ENCODE assay signal across 8 cellular contexts in the genomic region with DNA sequence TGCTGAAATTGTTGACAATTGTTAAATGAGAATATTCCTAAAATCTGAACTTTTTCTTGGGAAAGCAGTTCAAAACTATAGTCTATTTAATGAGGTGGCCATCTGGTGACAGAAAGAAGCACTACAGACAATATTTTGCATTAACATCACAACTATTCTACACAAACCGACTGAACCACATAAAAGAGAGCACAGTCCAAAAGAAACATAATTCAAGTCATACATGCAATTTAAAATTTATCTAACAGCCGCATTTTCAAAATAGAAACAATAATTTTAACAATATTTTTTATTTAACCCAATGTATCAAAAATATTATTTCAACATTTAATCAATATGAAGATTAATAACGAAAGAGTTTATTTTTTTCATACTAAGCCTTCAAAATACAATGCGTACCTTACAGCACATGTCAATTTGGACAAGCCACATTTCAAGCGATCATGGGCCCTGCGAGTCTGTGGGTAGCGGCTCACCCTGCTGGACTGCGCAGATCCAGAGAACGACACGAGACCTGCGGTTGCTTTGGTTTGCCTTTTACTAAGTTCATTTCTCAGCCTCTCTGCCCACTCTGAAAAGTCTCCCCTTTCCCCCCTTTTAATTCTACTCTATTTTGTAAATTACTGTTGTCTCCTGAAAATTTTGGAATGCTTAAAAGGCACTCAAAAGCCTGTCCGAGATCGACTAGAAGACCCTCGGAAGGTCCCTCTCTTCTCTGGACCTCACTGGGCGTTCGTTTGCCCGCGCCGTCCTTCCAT. TPM values are rescaled to one million over a fixed set of nuclear protein-coding genes. Genes with fewer than 3 reads are reported as not detected.
DNase-seq lines count a peak whose midpoint lies in the region; ATAC-seq, FAIRE-seq and TF ChIP-seq lines count a peak whose summit lies in the region.

No MANE protein-coding gene starts in this region.

- CTCF ChIA-PET in IMR-90 (lab: Yijun Ruan, JAX): interaction anchor here (0.7 to 1.5 kb wide), 2 partner anchors 20 to 23 kb away, joined by 3 read pairs; no protein-coding TSS in a partner anchor

- TF ChIP-seq POLR2A in GM12891 (IDR thresholded peaks at IDR 0.05; ENCODE audit: low read depth, low read length) (no peak), IMR-90 (IDR thresholded peaks at IDR 0.05; ENCODE audit: low read depth, low read length) (no peak)

- no peak overlapping the region for H2BK5ac ChIP-seq in IMR-90 (ENCODE audit: low read depth, low read length, poor library complexity, severe bottlenecking)

- H3K27me3 ChIP-seq in IMR-90 (ENCODE audit: control insufficient read depth, insufficient read depth, low read length) (peaks cover 21% of the 10 kb centered on the region), duodenal mucosa (ENCODE audit: control insufficient read depth in 1 of 2, insufficient read depth in 2 of 2, low read length in 2 of 2) (peaks cover 9 to 18% of the 10 kb centered on the region in 2 donors), lung (ENCODE audit: control insufficient read depth, insufficient read depth) (no peaks in the 10 kb centered on the region), thymus (ENCODE audit: control insufficient read depth, insufficient read depth) (no peaks in the 10 kb centered on the region)

- H4K20me1 ChIP-seq in IMR-90 (ENCODE audit: insufficient read depth, low read length): no peaks in the 10 kb centered on the region

- no peaks in the 10 kb centered on the region for H3K79me1 ChIP-seq in IMR-90 (ENCODE audit: low read depth in 1 of 2, low read length in 2 of 2)

- H3K4me2 ChIP-seq in IMR-90 (ENCODE audit: low read depth, low read length): peak overlapping the region; percentile 94

- in situ Hi-C loops in IMR-90 (cut with MboI; ENCODE audit: low sequenced_read_pairs) (no loop called here), SK-MEL-5 (cut with HindIII; ENCODE audit: low pct_unique_long_range_greater_than_20kb, low sequenced_read_pairs) (no loop called here)

- H4K8ac ChIP-seq in IMR-90 (ENCODE audit: low read depth in 2 of 2, low read length in 2 of 2): no peak overlapping the region

- H3K4me3 ChIP-seq in IMR-90 (ENCODE audit: insufficient read depth, low read depth, low read length): peak overlapping the region; percentile 24; the same call in 1 of the 2 replicates
- peak overlapping the region; percentile 45 to 61 for H3K4me3 ChIP-seq in duodenal mucosa (ENCODE audit: low read depth in 1 of 2, low read length in 2 of 2)
- no peak overlapping the region for H3K4me3 ChIP-seq in lung
- H3K4me3 ChIP-seq in thymus (ENCODE audit: low read length): peak overlapping the region; percentile 60

- POLR2A ChIA-PET in IMR-90 (lab: Charles Lee; ENCODE audit: unreplicated experiment): interaction anchor here (0.6 kb wide), 1 partner anchor 309 kb away, joined by 3 read pairs; no protein-coding TSS in a partner anchor

- dilution Hi-C loops in IMR-90 (cut with HindIII; ENCODE audit: low sequenced_read_pairs, unreplicated experiment): no loop called here

- BruUV-seq in IMR-90 (replicated peaks; lab: Mats Ljungman, UMichigan): no TSS peak

- no peak overlapping the region for H3K14ac ChIP-seq in IMR-90 (replicated peaks; ENCODE audit: low read depth, low read length)

- DNase-seq in AG09319 (ENCODE audit: extremely low read depth, low read depth) (peak; percentile 3), GM12891 (ENCODE audit: insufficient read length, low spot score) (no peak), IMR-90 (peak; percentile 18), SK-MEL-5 (ENCODE audit: low read depth, low spot score) (peak; percentile 48), lung (ENCODE audit: low spot score) (no peak), NCI-H187 treated with DMSO at 0.1 percent for 48 hours (lab: John Stamatoyannopoulos, UW) (no peak)

- no peak overlapping the region for H2BK15ac ChIP-seq in IMR-90 (ENCODE audit: low read depth, low read length)

- H3K56ac ChIP-seq in IMR-90 (ENCODE audit: extremely low read depth, insufficient read depth, low read length): no peak overlapping the region

- peak; percentile 41 for FAIRE-seq in GM12891 (lab: Jason Lieb, UNC)

- WGBS in IMR-90 (ENCODE audit: extremely low coverage in 2 of 2, insufficient read length in 1 of 2), 2 experiments: 3% methylated on average over 6 of the region's 19 CpGs; no CpG with 5 or more reads in 1 of the 2 experiments
- 1 to 3% methylated on average over 19 of the region's 19 CpGs for WGBS in lung, 2 donors
- WGBS in thymus: under 1% methylated on average over 19 of the region's 19 CpGs

- H3K9me1 ChIP-seq in IMR-90 (ENCODE audit: insufficient read depth, low read length): no peaks in the 10 kb centered on the region

- H3K27ac ChIP-seq in IMR-90 (ENCODE audit: insufficient read depth, low read length) (no peak overlapping the region), duodenal mucosa (ENCODE audit: low read depth, low read length) (no peak overlapping the region), lung (ENCODE audit: low read depth in 1 of 2, low read length in 1 of 2) (no peak overlapping the region), thymus (ENCODE audit: low read depth) (no peak overlapping the region)

- peak; percentile 85 for ATAC-seq in IMR-90 (ENCODE audit: low read depth)
- ATAC-seq in lung (ENCODE audit: insufficient read depth, low FRiP score): peak; percentile 46

- H2BK120ac ChIP-seq in IMR-90 (ENCODE audit: low read depth, low read length): no peak overlapping the region

- no peaks in the 10 kb centered on the region for H3K9me3 ChIP-seq in IMR-90 (ENCODE audit: control insufficient read depth, insufficient read depth, low read length)
- H3K9me3 ChIP-seq in duodenal mucosa (ENCODE audit: control insufficient read depth in 1 of 2, low read length in 2 of 2): no peaks in the 10 kb centered on the region
- peaks cover 0 to 3% of the 10 kb centered on the region in 2 donors for H3K9me3 ChIP-seq in lung (ENCODE audit: control insufficient read depth in 2 of 2, insufficient read depth in 1 of 2, low read length in 1 of 2)
- no peaks in the 10 kb centered on the region for H3K9me3 ChIP-seq in thymus (ENCODE audit: control insufficient read depth)

- H3K18ac ChIP-seq in IMR-90 (ENCODE audit: low read depth, low read length): no peak overlapping the region

- H3K9ac ChIP-seq in IMR-90 (ENCODE audit: low read depth, low read length): no peak overlapping the region
- no peak overlapping the region for H3K9ac ChIP-seq in duodenal mucosa (ENCODE audit: low read depth in 1 of 2, low read length in 2 of 2)

- no peak overlapping the region for H4K91ac ChIP-seq in IMR-90 (ENCODE audit: insufficient read depth, low read depth, low read length)

- H3K4me1 ChIP-seq in IMR-90 (ENCODE audit: control insufficient read depth, insufficient read depth, low read length) (no peaks in the 10 kb centered on the region; the same call in 1 of the 2 replicates), duodenal mucosa (ENCODE audit: control insufficient read depth in 1 of 2, insufficient read depth in 2 of 2, low read length in 2 of 2) (peaks cover 5 to 9% of the 10 kb centered on the region in 2 donors), lung (ENCODE audit: control insufficient read depth in 2 of 2, insufficient read depth in 2 of 2, low read length in 2 of 2) (peaks cover 0 to 4% of the 10 kb centered on the region in 2 donors), thymus (ENCODE audit: control insufficient read depth, insufficient read depth, low read length) (peaks cover 9% of the 10 kb centered on the region)

- TF ChIP-seq RAD21 in IMR-90 (IDR thresholded peaks at IDR 0.05; ENCODE audit: low read length): peak; percentile 24; the same call in 1 of the 2 replicates

- TF ChIP-seq CTCF in AG09319 (IDR thresholded peaks at IDR 0.05; ENCODE audit: low read depth, low read length) (peak; percentile 35), IMR-90 (conservative IDR thresholded peaks at IDR 0.05; ENCODE audit: low read depth, low read length) (peak; percentile 44), lung (IDR thresholded peaks at IDR 0.05; ENCODE audit: control extremely low read depth, extremely low read depth) (no peak)

- peak overlapping the region; percentile 81 for H2AFZ ChIP-seq in IMR-90 (replicated peaks; ENCODE audit: low read length, poor library complexity)

- H3K4ac ChIP-seq in IMR-90 (ENCODE audit: low read depth, low read length): no peak overlapping the region

- intact Hi-C loops in IMR-90 (cut with micrococcal nuclease): loop anchor here (1.0 to 5.0 kb wide), 3 partner anchors 212 to 412 kb away; no protein-coding TSS in a partner anchor

- H2AK9ac ChIP-seq in IMR-90 (replicated peaks; ENCODE audit: low read depth, low read length, poor library complexity): no peak overlapping the region

- no peak overlapping the region for H2AK5ac ChIP-seq in IMR-90 (ENCODE audit: low read depth, low read length)

- H3K36me3 ChIP-seq in IMR-90 (ENCODE audit: control insufficient read depth, insufficient read depth, low read length) (no peaks in the 10 kb centered on the region), duodenal mucosa (ENCODE audit: control insufficient read depth in 1 of 2, insufficient read depth in 2 of 2, low read length in 2 of 2) (no peaks in the 10 kb centered on the region), lung (ENCODE audit: control insufficient read depth in 2 of 2, insufficient read depth in 2 of 2, low read length in 2 of 2) (no peaks in the 10 kb centered on the region), thymus (ENCODE audit: control insufficient read depth, insufficient read depth) (no peaks in the 10 kb centered on the region)

- H2BK20ac ChIP-seq in IMR-90 (ENCODE audit: low read depth, low read length): no peak overlapping the region

- no peak overlapping the region for H3K23ac ChIP-seq in IMR-90 (ENCODE audit: low read depth, low read length)

- no peak overlapping the region for H4K5ac ChIP-seq in IMR-90 (ENCODE audit: low read depth, low read length)

RNA-seq across cellular contexts. Expression of gene LRRC9, which starts 0.9 kb away (rescaled TPM):
- not detected for polyA plus RNA-seq in GM12891 (2012; ENCODE audit: low read depth, missing spikeins)
- total RNA-seq in IMR-90 (2012; rRNA removed): not detected in 2 replicates
- polyA plus RNA-seq in IMR-90 (2012; rRNA removed): not detected in 2 replicates
- polyA plus RNA-seq in IMR-90 (2012; cell fraction: cytosol; rRNA removed): not detected in 2 replicates
- polyA plus RNA-seq in IMR-90 (2012; cell fraction: nucleus; rRNA removed; ENCODE audit: low replicate concordance): not detected in 2 replicates
- total RNA-seq in SK-MEL-5 (2014; rRNA removed; shearing (Covaris generic)): not detected in 2 replicates
- not detected in 2 replicates for polyA plus RNA-seq in SK-MEL-5 (2015; cell fraction: cytosol; rRNA removed)
- not detected in 2 replicates for polyA plus RNA-seq in SK-MEL-5 (2015; cell fraction: nucleus; rRNA removed)
- 1 to 10 TPM in 1 of 2 donors, under 1 TPM in 1; 0.31 to 2.2 TPM for total RNA-seq in lung
- under 1 TPM in 1 of 2 donors, not detected in 1; 0.07 TPM for polyA plus RNA-seq in lung
- not detected for polyA plus RNA-seq in thymus

RNA-seq across cellular contexts. Expression of gene RTN1, which starts 48.4 kb away (rescaled TPM):
- polyA plus RNA-seq in GM12891 (2012; ENCODE audit: low read depth, missing spikeins): 0.06 TPM
- total RNA-seq in IMR-90 (2012; rRNA removed) (0.18 and 0.28 TPM in 2 replicates), lung (1 to 10 TPM; 8.4 to 9.0 TPM)
- polyA plus RNA-seq in IMR-90 (2012; rRNA removed) (0.44 and 0.46 TPM in 2 replicates), lung (1 to 10 TPM; 2.4 to 5.5 TPM), thymus (1.6 TPM)
- 0.27 and 0.30 TPM in 2 replicates for polyA plus RNA-seq in IMR-90 (2012; cell fraction: cytosol; rRNA removed)
- 0.18 and 0.33 TPM in 2 replicates for polyA plus RNA-seq in IMR-90 (2012; cell fraction: nucleus; rRNA removed; ENCODE audit: low replicate concordance)
- not detected in 2 replicates for total RNA-seq in SK-MEL-5 (2014; rRNA removed; shearing (Covaris generic))
- polyA plus RNA-seq in SK-MEL-5 (2015; cell fraction: cytosol; rRNA removed): 0.37 TPM in 1 of 2 replicates, not detected in the other
- 0.22 TPM in 1 of 2 replicates, not detected in the other for polyA plus RNA-seq in SK-MEL-5 (2015; cell fraction: nucleus; rRNA removed)

Comparison
In these comparisons a context has a peak if more than half of its experiments do, and no peak if none do; other contexts are left out.
1. DNase-seq: peak in AG09319 (single experiment), IMR-90 (single experiment) and SK-MEL-5 (single experiment); none in GM12891 (single experiment), lung (single experiment) and NCI-H187 treated with DMSO at 0.1 percent for 48 hours (single experiment).